Comparison of ENCODE assay signal across 1 cellular context in the genomic region with DNA sequence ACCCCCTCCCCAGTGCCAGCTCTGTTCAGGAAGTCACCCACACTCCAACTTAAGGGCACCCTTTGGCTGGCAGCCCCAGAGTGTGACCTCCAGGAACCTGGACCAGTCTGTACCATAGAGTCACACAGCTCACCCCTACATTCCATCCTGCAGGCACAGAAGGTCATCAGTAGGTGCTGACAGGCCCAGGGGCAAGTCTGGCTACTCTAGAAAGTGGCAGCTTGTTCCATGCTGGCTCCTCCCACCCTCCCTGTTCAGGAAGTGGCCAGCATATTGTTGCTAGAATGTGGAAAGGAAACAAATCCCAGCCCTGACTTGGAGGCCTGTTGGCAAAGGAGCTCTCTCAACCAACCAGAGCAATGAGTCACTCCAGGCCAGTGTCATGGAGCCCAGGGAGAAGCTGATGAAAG.
TF ChIP-seq lines count a peak whose summit lies in the region.

No MANE protein-coding gene starts in this region.

TF ChIP-seq in K562, 482 proteins besides CTCF, POLR2A, EP300 and RAD21 (continued from another document):
- TF ChIP-seq, protein P1, sequence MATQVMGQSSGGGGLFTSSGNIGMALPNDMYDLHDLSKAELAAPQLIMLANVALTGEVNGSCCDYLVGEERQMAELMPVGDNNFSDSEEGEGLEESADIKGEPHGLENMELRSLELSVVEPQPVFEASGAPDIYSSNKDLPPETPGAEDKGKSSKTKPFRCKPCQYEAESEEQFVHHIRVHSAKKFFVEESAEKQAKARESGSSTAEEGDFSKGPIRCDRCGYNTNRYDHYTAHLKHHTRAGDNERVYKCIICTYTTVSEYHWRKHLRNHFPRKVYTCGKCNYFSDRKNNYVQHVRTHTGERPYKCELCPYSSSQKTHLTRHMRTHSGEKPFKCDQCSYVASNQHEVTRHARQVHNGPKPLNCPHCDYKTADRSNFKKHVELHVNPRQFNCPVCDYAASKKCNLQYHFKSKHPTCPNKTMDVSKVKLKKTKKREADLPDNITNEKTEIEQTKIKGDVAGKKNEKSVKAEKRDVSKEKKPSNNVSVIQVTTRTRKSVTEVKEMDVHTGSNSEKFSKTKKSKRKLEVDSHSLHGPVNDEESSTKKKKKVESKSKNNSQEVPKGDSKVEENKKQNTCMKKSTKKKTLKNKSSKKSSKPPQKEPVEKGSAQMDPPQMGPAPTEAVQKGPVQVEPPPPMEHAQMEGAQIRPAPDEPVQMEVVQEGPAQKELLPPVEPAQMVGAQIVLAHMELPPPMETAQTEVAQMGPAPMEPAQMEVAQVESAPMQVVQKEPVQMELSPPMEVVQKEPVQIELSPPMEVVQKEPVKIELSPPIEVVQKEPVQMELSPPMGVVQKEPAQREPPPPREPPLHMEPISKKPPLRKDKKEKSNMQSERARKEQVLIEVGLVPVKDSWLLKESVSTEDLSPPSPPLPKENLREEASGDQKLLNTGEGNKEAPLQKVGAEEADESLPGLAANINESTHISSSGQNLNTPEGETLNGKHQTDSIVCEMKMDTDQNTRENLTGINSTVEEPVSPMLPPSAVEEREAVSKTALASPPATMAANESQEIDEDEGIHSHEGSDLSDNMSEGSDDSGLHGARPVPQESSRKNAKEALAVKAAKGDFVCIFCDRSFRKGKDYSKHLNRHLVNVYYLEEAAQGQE (CRISPR knock-in tag; IDR thresholded peaks at IDR 0.05; ENCODE audit: low read depth), result 0 out of 2 replicates have a peak, but pooled peaks have one; percentile 39
- no peak for TF ChIP-seq DMBX1 (CRISPR knock-in tag; IDR thresholded peaks at IDR 0.05; ENCODE audit: borderline replicate concordance)
- no peak for TF ChIP-seq MYNN (IDR thresholded peaks at IDR 0.05)
- TF ChIP-seq MYNN (CRISPR knock-in tag; IDR thresholded peaks at IDR 0.05), result no peak
